1 cellular context compared by ENCODE assay signal in the genomic region with DNA sequence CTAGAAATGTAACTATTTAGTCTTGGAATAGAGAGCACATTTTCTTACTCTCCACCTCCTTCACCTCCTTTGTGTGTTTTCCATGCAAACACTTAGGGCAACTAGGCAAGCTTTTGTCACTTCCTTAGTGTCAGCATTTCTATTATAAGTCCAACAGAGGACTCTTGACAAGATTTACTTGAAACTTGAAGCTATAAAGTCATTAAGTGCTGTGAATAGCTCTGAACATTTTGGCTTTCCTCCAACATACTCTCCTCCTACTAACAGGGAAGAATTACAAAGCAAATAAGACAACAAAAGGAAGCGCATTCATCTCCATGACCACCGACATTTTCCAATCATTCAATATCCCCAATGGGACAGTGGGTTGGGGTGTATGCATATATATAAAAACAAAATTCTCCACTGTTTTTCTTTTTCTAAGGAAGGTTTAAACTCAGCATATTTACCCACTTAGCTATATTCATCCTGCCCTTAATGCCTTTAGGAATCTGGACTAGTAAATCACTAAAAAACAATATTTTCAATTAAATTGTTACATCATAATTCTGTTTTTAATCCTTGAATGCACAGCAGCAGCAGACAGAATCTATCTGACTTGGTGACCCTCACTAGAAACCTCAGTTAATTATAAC.
TF ChIP-seq lines count a peak whose summit lies in the region.

No MANE protein-coding gene starts in this region.

TF ChIP-seq in H1, 55 proteins besides CTCF, POLR2A, EP300 and RAD21 (continued from another document):
- TF ChIP-seq, protein P1, sequence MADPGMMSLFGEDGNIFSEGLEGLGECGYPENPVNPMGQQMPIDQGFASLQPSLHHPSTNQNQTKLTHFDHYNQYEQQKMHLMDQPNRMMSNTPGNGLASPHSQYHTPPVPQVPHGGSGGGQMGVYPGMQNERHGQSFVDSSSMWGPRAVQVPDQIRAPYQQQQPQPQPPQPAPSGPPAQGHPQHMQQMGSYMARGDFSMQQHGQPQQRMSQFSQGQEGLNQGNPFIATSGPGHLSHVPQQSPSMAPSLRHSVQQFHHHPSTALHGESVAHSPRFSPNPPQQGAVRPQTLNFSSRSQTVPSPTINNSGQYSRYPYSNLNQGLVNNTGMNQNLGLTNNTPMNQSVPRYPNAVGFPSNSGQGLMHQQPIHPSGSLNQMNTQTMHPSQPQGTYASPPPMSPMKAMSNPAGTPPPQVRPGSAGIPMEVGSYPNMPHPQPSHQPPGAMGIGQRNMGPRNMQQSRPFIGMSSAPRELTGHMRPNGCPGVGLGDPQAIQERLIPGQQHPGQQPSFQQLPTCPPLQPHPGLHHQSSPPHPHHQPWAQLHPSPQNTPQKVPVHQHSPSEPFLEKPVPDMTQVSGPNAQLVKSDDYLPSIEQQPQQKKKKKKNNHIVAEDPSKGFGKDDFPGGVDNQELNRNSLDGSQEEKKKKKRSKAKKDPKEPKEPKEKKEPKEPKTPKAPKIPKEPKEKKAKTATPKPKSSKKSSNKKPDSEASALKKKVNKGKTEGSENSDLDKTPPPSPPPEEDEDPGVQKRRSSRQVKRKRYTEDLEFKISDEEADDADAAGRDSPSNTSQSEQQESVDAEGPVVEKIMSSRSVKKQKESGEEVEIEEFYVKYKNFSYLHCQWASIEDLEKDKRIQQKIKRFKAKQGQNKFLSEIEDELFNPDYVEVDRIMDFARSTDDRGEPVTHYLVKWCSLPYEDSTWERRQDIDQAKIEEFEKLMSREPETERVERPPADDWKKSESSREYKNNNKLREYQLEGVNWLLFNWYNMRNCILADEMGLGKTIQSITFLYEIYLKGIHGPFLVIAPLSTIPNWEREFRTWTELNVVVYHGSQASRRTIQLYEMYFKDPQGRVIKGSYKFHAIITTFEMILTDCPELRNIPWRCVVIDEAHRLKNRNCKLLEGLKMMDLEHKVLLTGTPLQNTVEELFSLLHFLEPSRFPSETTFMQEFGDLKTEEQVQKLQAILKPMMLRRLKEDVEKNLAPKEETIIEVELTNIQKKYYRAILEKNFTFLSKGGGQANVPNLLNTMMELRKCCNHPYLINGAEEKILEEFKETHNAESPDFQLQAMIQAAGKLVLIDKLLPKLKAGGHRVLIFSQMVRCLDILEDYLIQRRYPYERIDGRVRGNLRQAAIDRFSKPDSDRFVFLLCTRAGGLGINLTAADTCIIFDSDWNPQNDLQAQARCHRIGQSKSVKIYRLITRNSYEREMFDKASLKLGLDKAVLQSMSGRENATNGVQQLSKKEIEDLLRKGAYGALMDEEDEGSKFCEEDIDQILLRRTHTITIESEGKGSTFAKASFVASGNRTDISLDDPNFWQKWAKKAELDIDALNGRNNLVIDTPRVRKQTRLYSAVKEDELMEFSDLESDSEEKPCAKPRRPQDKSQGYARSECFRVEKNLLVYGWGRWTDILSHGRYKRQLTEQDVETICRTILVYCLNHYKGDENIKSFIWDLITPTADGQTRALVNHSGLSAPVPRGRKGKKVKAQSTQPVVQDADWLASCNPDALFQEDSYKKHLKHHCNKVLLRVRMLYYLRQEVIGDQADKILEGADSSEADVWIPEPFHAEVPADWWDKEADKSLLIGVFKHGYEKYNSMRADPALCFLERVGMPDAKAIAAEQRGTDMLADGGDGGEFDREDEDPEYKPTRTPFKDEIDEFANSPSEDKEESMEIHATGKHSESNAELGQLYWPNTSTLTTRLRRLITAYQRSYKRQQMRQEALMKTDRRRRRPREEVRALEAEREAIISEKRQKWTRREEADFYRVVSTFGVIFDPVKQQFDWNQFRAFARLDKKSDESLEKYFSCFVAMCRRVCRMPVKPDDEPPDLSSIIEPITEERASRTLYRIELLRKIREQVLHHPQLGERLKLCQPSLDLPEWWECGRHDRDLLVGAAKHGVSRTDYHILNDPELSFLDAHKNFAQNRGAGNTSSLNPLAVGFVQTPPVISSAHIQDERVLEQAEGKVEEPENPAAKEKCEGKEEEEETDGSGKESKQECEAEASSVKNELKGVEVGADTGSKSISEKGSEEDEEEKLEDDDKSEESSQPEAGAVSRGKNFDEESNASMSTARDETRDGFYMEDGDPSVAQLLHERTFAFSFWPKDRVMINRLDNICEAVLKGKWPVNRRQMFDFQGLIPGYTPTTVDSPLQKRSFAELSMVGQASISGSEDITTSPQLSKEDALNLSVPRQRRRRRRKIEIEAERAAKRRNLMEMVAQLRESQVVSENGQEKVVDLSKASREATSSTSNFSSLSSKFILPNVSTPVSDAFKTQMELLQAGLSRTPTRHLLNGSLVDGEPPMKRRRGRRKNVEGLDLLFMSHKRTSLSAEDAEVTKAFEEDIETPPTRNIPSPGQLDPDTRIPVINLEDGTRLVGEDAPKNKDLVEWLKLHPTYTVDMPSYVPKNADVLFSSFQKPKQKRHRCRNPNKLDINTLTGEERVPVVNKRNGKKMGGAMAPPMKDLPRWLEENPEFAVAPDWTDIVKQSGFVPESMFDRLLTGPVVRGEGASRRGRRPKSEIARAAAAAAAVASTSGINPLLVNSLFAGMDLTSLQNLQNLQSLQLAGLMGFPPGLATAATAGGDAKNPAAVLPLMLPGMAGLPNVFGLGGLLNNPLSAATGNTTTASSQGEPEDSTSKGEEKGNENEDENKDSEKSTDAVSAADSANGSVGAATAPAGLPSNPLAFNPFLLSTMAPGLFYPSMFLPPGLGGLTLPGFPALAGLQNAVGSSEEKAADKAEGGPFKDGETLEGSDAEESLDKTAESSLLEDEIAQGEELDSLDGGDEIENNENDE (IDR thresholded peaks at IDR 0.05; ENCODE audit: insufficient replicate concordance, low read length), result no peak
- TF ChIP-seq, protein P2, sequence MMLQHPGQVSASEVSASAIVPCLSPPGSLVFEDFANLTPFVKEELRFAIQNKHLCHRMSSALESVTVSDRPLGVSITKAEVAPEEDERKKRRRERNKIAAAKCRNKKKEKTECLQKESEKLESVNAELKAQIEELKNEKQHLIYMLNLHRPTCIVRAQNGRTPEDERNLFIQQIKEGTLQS (IDR thresholded peaks at IDR 0.05; ENCODE audit: insufficient read depth, low read depth, low read length), result no peak
- TF ChIP-seq CBX5 (IDR thresholded peaks at IDR 0.05; ENCODE audit: low read depth, low read length) (no peak), SIN3A (conservative IDR thresholded peaks at IDR 0.05 in 1 of 2, IDR thresholded peaks at IDR 0.05 in 1 of 2; ENCODE audit: low read depth in 1 of 2, low read length in 2 of 2) (no peak)
